ENCODE assay signal across 27 cellular contexts in the genomic region with DNA sequence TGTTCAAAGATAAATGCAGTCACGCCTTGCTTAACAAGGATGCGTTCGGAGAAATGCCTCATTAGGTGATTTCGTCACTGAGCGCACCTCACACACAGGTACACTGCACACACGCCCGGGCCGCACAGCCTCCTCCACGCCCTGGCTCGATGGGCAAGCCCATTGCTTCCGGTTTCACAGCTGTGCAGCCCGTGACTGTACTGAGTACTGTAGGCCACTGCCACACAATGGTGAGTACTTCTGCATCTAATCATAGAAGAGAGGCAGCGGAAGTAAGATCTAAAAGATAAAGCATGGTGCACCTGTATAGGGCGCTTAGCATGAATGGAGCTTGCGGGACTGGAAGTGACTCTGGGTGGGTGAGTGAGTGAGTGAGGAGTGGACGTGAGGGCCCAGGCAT. TPM values are rescaled to one million over a fixed set of nuclear protein-coding genes. Genes with fewer than 3 reads are reported as not detected.
DNase-seq lines count a peak whose midpoint lies in the region; ATAC-seq and TF ChIP-seq lines count a peak whose summit lies in the region.
"Had no signal": no experiment of that assay in that cellular context is flagged by ENCODE, and none has a peak within 500 bp of the region (broad histone marks: within the 10 kb centered on the region; RNA-seq: fewer than 3 reads in every experiment).

No MANE protein-coding gene starts in this region.

- no peak overlapping the region for H3K4me3 ChIP-seq in Jurkat, Clone E6-1 (ENCODE audit: low read length)
- H3K4me3 ChIP-seq in BE2C (ENCODE audit: low read depth, low read length) = no peak overlapping the region
- H3K4me3 ChIP-seq: BLaER1 treated with 17β-estradiol and CSF1 and Interleukin-3, amounts not matched to agents 10 nM and 100 nM; esophagus muscularis mucosa; Peyer's patch; right lobe of liver; thyroid gland had no signal

- H3K36me3 ChIP-seq in BE2C = peaks cover 29% of the 10 kb centered on the region
- H3K36me3 ChIP-seq: BLaER1 treated with 17β-estradiol and CSF1 and Interleukin-3, amounts not matched to agents 10 nM and 100 nM; brain microvascular endothelial cell; esophagus muscularis mucosa; Peyer's patch; right lobe of liver; thyroid gland had no signal

- TF ChIP-seq CTCF in BE2C (IDR thresholded peaks at IDR 0.05; ENCODE audit: low read depth, low read length) = no peak

- peak; percentile 63 for DNase-seq in COLO668 (lab: John Stamatoyannopoulos, UW; ENCODE audit: unreplicated experiment)
- peak; percentile 75 for DNase-seq in Jurkat, Clone E6-1 (ENCODE audit: low read depth, low spot score)
- DNase-seq in NCI-H748 (lab: John Stamatoyannopoulos, UW; ENCODE audit: unreplicated experiment) = peak; percentile 94
- DNase-seq in HPDE6-E6E7 (ENCODE audit: extremely low spot score) = no peak
- DNase-seq in nucleus accumbens (lab: John Stamatoyannopoulos, UW) = no peak
- DNase-seq in dedifferentiated amniotic fluid mesenchymal stem cell (ENCODE audit: extremely low spot score) = no peak
- DNase-seq in BE2C = no peak
- DNase-seq: activated CD4-positive, alpha-beta T cell treated with anti-CD3 and anti-CD28 coated beads for 4 hours; activated naive CD4-positive, alpha-beta T cell treated with Interleukin-2 at 50 U/mL for 16 hours; activated T-cell treated with anti-CD3 and anti-CD28 coated beads, Interleukin-2, amount 50 U/mL, for 4 hours; brain microvascular endothelial cell; Caco-2; effector memory CD8-positive, alpha-beta T cell; foreskin melanocyte; HCEC 1CT; immature natural killer cell; NCI-H1105; NCI-H446; right lobe of liver; stimulated activated naive CD8-positive, alpha-beta T cell treated with anti-CD3 and anti-CD28 coated beads, Interleukin-15, Interleukin-2, amounts not matched to agents 100 U/mL and 50 U/mL, for 24 hours; thyroid gland had no signal

- H3K27me3 ChIP-seq in BE2C = no peaks in the 10 kb centered on the region
- H3K27me3 ChIP-seq: thyroid gland had no signal

- H3K4me1 ChIP-seq in BE2C = peaks cover 7% of the 10 kb centered on the region; the same call in 1 of the 2 replicates
- H3K4me1 ChIP-seq: Caco-2 had no signal

- H3K9me3 ChIP-seq in BE2C = no peaks in the 10 kb centered on the region
- H3K9me3 ChIP-seq: BLaER1 treated with 17β-estradiol and CSF1 and Interleukin-3, amounts not matched to agents 10 nM and 100 nM; Caco-2; esophagus muscularis mucosa; Peyer's patch; right lobe of liver; thyroid gland had no signal

- peak; percentile 95 for ATAC-seq in esophagus mucosa
- ATAC-seq: activated T-cell treated with anti-CD3 and anti-CD28 coated beads, Interleukin-2, amount 50 U/mL, for 4 hours; effector memory CD8-positive, alpha-beta T cell; HepG2; right lobe of liver; stimulated activated naive CD8-positive, alpha-beta T cell treated with anti-CD3 and anti-CD28 coated beads, Interleukin-15, Interleukin-2, amounts not matched to agents 100 U/mL and 50 U/mL, for 24 hours had no signal

RNA-seq across cellular contexts. Expression of a gene that starts 4.3 kb away (rescaled TPM):
- not detected for polyA plus RNA-seq in Jurkat, Clone E6-1 (2012; ENCODE audit: insufficient read depth, insufficient read length)
- total RNA-seq in esophagus mucosa = 2.3 TPM
- polyA plus RNA-seq in BE2C (2012; ENCODE audit: insufficient read depth, insufficient read length, low read depth) = 81.9 TPM
- total RNA-seq: activated T-cell treated with anti-CD3 and anti-CD28 coated beads, Interleukin-2, amount 50 U/mL, for 4 hours; Caco-2; HepG2; SK-MEL-5 had no signal
- polyA plus RNA-seq: immature natural killer cell had no signal

Comparison
In these comparisons a context has a peak if more than half of its experiments do, and no peak if none do; other contexts are left out.
1. DNase-seq: peak in COLO668 (single experiment), Jurkat, Clone E6-1 (single experiment) and NCI-H748 (single experiment); none in HPDE6-E6E7 (single experiment), nucleus accumbens (0 of 56), dedifferentiated amniotic fluid mesenchymal stem cell (single experiment) and BE2C (single experiment).